Comparison of ENCODE assay signal across 12 cellular contexts in the genomic region with DNA sequence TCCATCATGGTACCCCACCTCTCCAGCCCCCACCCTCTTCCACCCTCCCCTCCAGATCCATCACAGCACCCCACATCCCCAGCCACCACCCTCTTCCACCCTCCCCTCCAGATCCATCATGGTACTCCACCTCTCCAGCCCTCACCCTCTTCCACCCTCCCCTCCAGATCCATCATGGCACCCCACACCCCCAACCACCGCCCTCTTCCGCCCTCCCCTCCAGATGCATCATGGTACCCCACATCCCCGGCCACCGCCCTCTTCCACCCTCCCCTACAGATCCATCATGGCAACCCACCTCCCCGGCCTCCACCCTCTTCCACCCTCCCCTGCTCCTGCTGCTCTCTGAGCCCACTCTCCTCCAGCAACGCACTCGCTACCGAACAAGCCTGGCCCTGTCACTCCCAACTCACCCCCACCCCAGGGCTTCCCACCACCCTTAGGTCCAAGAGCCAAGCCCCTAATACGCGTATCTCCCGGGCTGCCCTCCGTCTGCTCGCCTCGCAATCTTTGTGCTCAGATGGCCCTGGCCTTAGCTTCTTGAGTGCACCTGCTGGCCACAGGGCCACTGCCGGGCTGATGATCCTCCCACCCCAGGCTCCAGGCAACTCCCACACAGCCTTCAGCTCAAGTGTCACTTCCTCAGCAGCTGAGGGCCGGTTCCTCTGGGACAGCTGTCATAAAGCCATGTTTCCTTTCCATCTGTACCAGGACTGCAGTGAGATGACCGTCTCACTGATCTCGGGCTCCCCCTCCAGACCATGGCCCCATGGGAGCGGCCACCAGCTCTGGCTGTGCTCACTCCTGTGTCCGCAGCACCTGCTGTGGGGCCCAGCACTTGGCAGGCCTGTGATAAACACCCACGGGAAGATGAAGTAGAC. TPM values are rescaled to one million over a fixed set of nuclear protein-coding genes. Genes with fewer than 3 reads are reported as not detected.
DNase-seq lines count a peak whose midpoint lies in the region; ATAC-seq and TF ChIP-seq lines count a peak whose summit lies in the region.
"Had no signal": no experiment of that assay in that cellular context is flagged by ENCODE, and none has a peak within 500 bp of the region (broad histone marks: within the 10 kb centered on the region; RNA-seq: fewer than 3 reads in every experiment).

No MANE protein-coding gene starts in this region.

- H3K27ac ChIP-seq in right atrium auricular region (no peak overlapping the region), GM23248 (no peak overlapping the region)
- H3K27ac ChIP-seq: C4-2B, parathyroid adenoma had no signal

- no peaks in the 10 kb centered on the region for H3K27me3 ChIP-seq in right atrium auricular region
- no peaks in the 10 kb centered on the region for H3K27me3 ChIP-seq in GM23248 (replicated peaks; ENCODE audit: insufficient read depth)

- in situ Hi-C loops in GM23248 (cut with MboI): no loop called here

- H3K36me3 Mint-ChIP-seq in T-cell (peaks cover 26% of the 10 kb centered on the region), type B pancreatic cell (no peaks in the 10 kb centered on the region)

- no peaks in the 10 kb centered on the region for H3K79me2 ChIP-seq in GM23248 (ENCODE audit: insufficient read depth)
- H3K79me2 ChIP-seq: parathyroid adenoma had no signal

- H3K27me3 Mint-ChIP-seq in T-cell (no peaks in the 10 kb centered on the region), type B pancreatic cell (no peaks in the 10 kb centered on the region)

- intact Hi-C loops in Right ventricle myocardium inferior (cut with DNase I) (no loop called here), left cardiac atrium (cut with DNase I) (loop anchor here in 1 of 2 donors (10.0 kb wide), 1 partner anchor 226 kb away; no protein-coding TSS in a partner anchor)

- no peak for TF ChIP-seq CTCF in right atrium auricular region (IDR thresholded peaks at IDR 0.05)
- TF ChIP-seq CTCF in type B pancreatic cell (conservative IDR thresholded peaks at IDR 0.05): no peak

- H3K4me1 ChIP-seq in right atrium auricular region: peaks cover 0 to 10% of the 10 kb centered on the region in 2 donors
- H3K4me1 ChIP-seq in GM23248 (ENCODE audit: insufficient read depth): no peaks in the 10 kb centered on the region

- no peak overlapping the region for H3K9ac ChIP-seq in GM23248
- H3K9ac ChIP-seq: parathyroid adenoma had no signal

- no peak overlapping the region for H2AFZ ChIP-seq in GM23248
- H2AFZ ChIP-seq: parathyroid adenoma had no signal

- no peaks in the 10 kb centered on the region for H3K9me2 ChIP-seq in GM23248 (ENCODE audit: insufficient read depth)

- H3K36me3 ChIP-seq in right atrium auricular region (peaks cover 21% of the 10 kb centered on the region), GM23248 (ENCODE audit: low read depth) (no peaks in the 10 kb centered on the region; the same call in 1 of the 2 replicates)

- peak overlapping the region in 1 of 3 donors; percentile 85 for H3K4me3 Mint-ChIP-seq in T-cell
- no peak overlapping the region for H3K4me3 Mint-ChIP-seq in type B pancreatic cell

- H3K9me3 ChIP-seq in right atrium auricular region: no peaks in the 10 kb centered on the region
- no peaks in the 10 kb centered on the region for H3K9me3 ChIP-seq in GM23248 (ENCODE audit: low read depth)

- no peaks in the 10 kb centered on the region for H4K20me1 ChIP-seq in GM23248 (ENCODE audit: insufficient read depth)

- CTCF ChIA-PET in T-cell (lab: Charles Lee): interaction anchor here (0.6 to 3.7 kb wide), 2 partner anchors 49 to 50 kb away, joined by 3 to 17 read pairs; no protein-coding TSS in a partner anchor

- H3K9me3 Mint-ChIP-seq in T-cell: no peaks in the 10 kb centered on the region
- no peaks in the 10 kb centered on the region for H3K9me3 Mint-ChIP-seq in type B pancreatic cell

- H3K4me2 ChIP-seq in GM23248 (ENCODE audit: unreplicated experiment): no peak overlapping the region

- ATAC-seq in Right ventricle myocardium inferior: peak; percentile 52
- no peak for ATAC-seq in T-cell (replicated peaks in 1 of 4)
- ATAC-seq in left cardiac atrium: peak; percentile 27 to 48
- ATAC-seq in HG03139 (IDR thresholded peaks at IDR 0.05; ENCODE audit: unreplicated experiment): no peak

- DNase-seq in Right ventricle myocardium inferior (ENCODE audit: missing footprints) (no peak), right atrium auricular region (ENCODE audit: low spot score) (no peak), T-cell (no peak), left cardiac atrium (peak; percentile 23), type B pancreatic cell (ENCODE audit: extremely low spot score, unreplicated experiment) (no peak), cortex of kidney (lab: John Stamatoyannopoulos, UW) (no peak), GM23248 (no peak)
- DNase-seq: effector CD4-positive, alpha-beta T cell; GOT3 had no signal

- H3K27ac Mint-ChIP-seq in T-cell (peak overlapping the region; percentile 97 to 99), type B pancreatic cell (peak overlapping the region; percentile 61)

- H3K4me3 ChIP-seq in right atrium auricular region (no peak overlapping the region), GM23248 (no peak overlapping the region)

- H3F3A ChIP-seq in GM23248 (ENCODE audit: insufficient read depth): peaks cover under 1% of the 10 kb centered on the region; the same call in 1 of the 2 replicates

- H3K4me1 Mint-ChIP-seq in T-cell (peaks cover 64 to 76% (median 70%) of the 10 kb centered on the region in 3 donors), type B pancreatic cell (ENCODE audit: unreplicated experiment) (peaks cover 7% of the 10 kb centered on the region)

- POLR2A ChIA-PET in T-cell (lab: Charles Lee): interaction anchor here in 1 of 2 donors (0.6 kb wide), 1 partner anchor 116 kb away, joined by 7 read pairs; no protein-coding TSS in a partner anchor

- 96 to 97% methylated on average over 17 to 21 of the region's 21 CpGs for WGBS in GM23248 (ENCODE audit: low coverage in 1 of 2, low lambda C conversion rate in 2 of 2, missing lambda C conversion rate in 2 of 2), 2 experiments

RNA-seq across cellular contexts. Expression of a gene that starts 25.5 kb away (rescaled TPM):
- total RNA-seq in Right ventricle myocardium inferior: 3.5 TPM
- total RNA-seq in right atrium auricular region: 1 to 10 TPM; 2.9 to 3.8 TPM
- 10 to 100 TPM; 13.4 to 25.6 (median 23.5) TPM for total RNA-seq in T-cell
- 1 to 10 TPM; 3.0 to 4.2 TPM for total RNA-seq in left cardiac atrium
- 6.3 and 11.1 TPM in 2 replicates for total RNA-seq in type B pancreatic cell (ENCODE audit: low replicate concordance)
- total RNA-seq in GM23248 (2014; rRNA removed; shearing (Covaris generic)): 1.8 and 2.5 TPM in 2 replicates
- 2.2 and 3.5 TPM in 2 replicates for polyA plus RNA-seq in GM23248 (2016; fragmentation: Nextera tagmentation; extraction: Ambion mirVana)

RNA-seq across cellular contexts. Expression of a gene that starts 39.7 kb away (rescaled TPM):
- total RNA-seq in Right ventricle myocardium inferior (35.8 TPM), right atrium auricular region (10 to 100 TPM; 24.0 to 35.8 TPM), T-cell (10 to 100 TPM; 53.5 to 83.2 (median 73.9) TPM), left cardiac atrium (10 to 100 TPM; 31.5 to 32.6 TPM), type B pancreatic cell (ENCODE audit: low replicate concordance) (27.1 and 33.3 TPM in 2 replicates)
- 45.3 and 69.3 TPM in 2 replicates for total RNA-seq in GM23248 (2014; rRNA removed; shearing (Covaris generic))
- 99.3 and 107 TPM in 2 replicates for polyA plus RNA-seq in GM23248 (2016; fragmentation: Nextera tagmentation; extraction: Ambion mirVana)

Comparison
In these comparisons a context has a peak if more than half of its experiments do, and no peak if none do; other contexts are left out.
1. ATAC-seq: peak in Right ventricle myocardium inferior (single experiment) and left cardiac atrium (2 of 2); none in T-cell (0 of 4) and HG03139 (single experiment).